Comparison of ENCODE assay signal across 12 cellular contexts in the genomic region with DNA sequence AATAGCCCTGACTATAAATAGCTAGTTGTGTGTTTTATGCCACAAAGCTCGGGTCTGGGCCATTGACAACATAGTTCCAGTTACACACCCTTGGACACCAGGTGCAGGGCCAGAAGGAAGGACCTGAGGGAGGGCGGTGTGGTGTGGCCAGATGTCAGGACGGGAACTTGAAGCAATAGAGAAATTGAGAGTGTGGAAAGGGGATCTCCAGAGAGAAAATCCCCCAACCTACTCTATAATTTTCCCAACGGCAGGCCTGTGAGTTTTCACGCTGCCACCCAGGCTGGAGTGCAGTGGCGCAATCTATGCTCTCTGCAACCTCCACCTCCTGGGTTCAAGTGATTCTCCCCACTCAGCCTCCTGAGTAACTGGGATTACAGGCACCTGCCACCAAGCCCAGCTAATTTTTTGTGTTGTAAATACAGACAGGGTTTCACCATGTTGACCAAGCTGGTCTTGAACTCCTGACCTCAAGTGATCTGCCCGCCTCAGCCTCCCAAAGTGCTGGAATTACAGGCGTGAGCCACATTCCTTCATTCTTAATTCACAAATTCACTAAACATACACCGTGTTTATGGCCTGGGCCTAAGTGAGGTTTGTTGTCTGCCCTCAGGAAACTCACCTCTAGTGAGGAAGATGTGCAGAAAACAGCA.
DNase-seq lines count a peak whose midpoint lies in the region; ATAC-seq and TF ChIP-seq lines count a peak whose summit lies in the region.
"Had no signal": no experiment of that assay in that cellular context is flagged by ENCODE, and none has a peak within 500 bp of the region (broad histone marks: within the 10 kb centered on the region; RNA-seq: fewer than 3 reads in every experiment).

No MANE protein-coding gene starts in this region.

- H3K36me3 ChIP-seq in colonic mucosa: no peaks in the 10 kb centered on the region
- H3K36me3 ChIP-seq: esophagus muscularis mucosa had no signal

- ATAC-seq in GM18909 (IDR thresholded peaks at IDR 0.05; ENCODE audit: poor library complexity, unreplicated experiment) (peak; percentile 69), HG03354 (IDR thresholded peaks at IDR 0.05; ENCODE audit: poor library complexity, severe bottlenecking, unreplicated experiment) (peak; percentile 54)
- ATAC-seq: K562 had no signal

- H3K27ac ChIP-seq in colonic mucosa (peak overlapping the region; percentile 71), coronary artery (no peak overlapping the region)
- H3K27ac ChIP-seq: esophagus muscularis mucosa had no signal

- peaks cover 18% of the 10 kb centered on the region for H3K4me1 ChIP-seq in colonic mucosa
- H3K4me1 ChIP-seq: esophagus muscularis mucosa had no signal

- H3K9me3 ChIP-seq in colonic mucosa: no peaks in the 10 kb centered on the region
- H3K9me3 ChIP-seq: esophagus muscularis mucosa had no signal

- no peak overlapping the region for H3K9ac ChIP-seq in colonic mucosa (ENCODE audit: low read depth in 2 of 2, low read length in 2 of 2)

- intact Hi-C loops in colonic mucosa (cut with DNase I): no loop called here

- no peaks in the 10 kb centered on the region for H3K27me3 ChIP-seq in colonic mucosa
- H3K27me3 ChIP-seq: esophagus muscularis mucosa had no signal

- no peak for TF ChIP-seq CTCF in colonic mucosa (IDR thresholded peaks at IDR 0.05)
- TF ChIP-seq CTCF in coronary artery (IDR thresholded peaks at IDR 0.05): no peak

- DNase-seq in CD1c-positive myeloid dendritic cell (ENCODE audit: extremely low spot score) (peak; percentile 52), colonic mucosa (peak; percentile 61), coronary artery (ENCODE audit: low spot score) (no peak), NCI-H2196 treated with DMSO at 0.1 percent for 48 hours (lab: John Stamatoyannopoulos, UW; ENCODE audit: unreplicated experiment) (no peak), HPDE6-E6E7 (ENCODE audit: extremely low spot score) (no peak), NCI-H1092 (lab: John Stamatoyannopoulos, UW) (no peak)
- DNase-seq: HFFc6, NCI-H446 had no signal

- H3K4me3 ChIP-seq in colonic mucosa (no peak overlapping the region), coronary artery (no peak overlapping the region)
- H3K4me3 ChIP-seq: esophagus muscularis mucosa, K562 had no signal

Comparison
In these comparisons a context has a peak if more than half of its experiments do, and no peak if none do; other contexts are left out.
1. DNase-seq: peak in CD1c-positive myeloid dendritic cell (single experiment) and colonic mucosa (single experiment); none in coronary artery (single experiment), NCI-H2196 treated with DMSO at 0.1 percent for 48 hours (single experiment), HPDE6-E6E7 (single experiment) and NCI-H1092 (single experiment).